11 cellular contexts compared by ENCODE assay signal in genomic region chr16:67641779-67642708, GRCh38. TPM values are rescaled to one million over a fixed set of nuclear protein-coding genes. Genes with fewer than 3 reads are reported as not detected.
DNase-seq lines count a peak whose midpoint lies in the region; ATAC-seq and TF ChIP-seq lines count a peak whose summit lies in the region.
"Had no signal": no experiment of that assay in that cellular context is flagged by ENCODE, and none has a peak within 500 bp of the region (broad histone marks: within the 10 kb centered on the region; RNA-seq: fewer than 3 reads in every experiment).

No MANE protein-coding gene starts in this region.

- ATAC-seq in HG03045 (IDR thresholded peaks at IDR 0.05; ENCODE audit: unreplicated experiment), result no peak
- ATAC-seq in activated CD4-positive, CD25-positive, alpha-beta regulatory T cell treated with anti-CD3 and anti-CD28 coated beads, Interleukin-2, amount 50 U/mL, for 24 hours, result no peak
- ATAC-seq in WTC11, result no peak

- H3K4me3 ChIP-seq in BLaER1, result no peak overlapping the region
- H3K4me3 ChIP-seq: vagina had no signal

- DNase-seq in NCI-H446 treated with DMSO at 0.1 percent for 48 hours (lab: John Stamatoyannopoulos, UW) (peak; percentile 66), epidermal melanocyte (ENCODE audit: insufficient read length, low spot score) (peak; percentile 16), middle frontal gyrus (ENCODE audit: extremely low spot score, low spot score) (peak; percentile 42), kidney glomerular epithelial cell (lab: John Stamatoyannopoulos, UW) (no peak), WTC11 (ENCODE audit: low spot score) (no peak)
- DNase-seq: Calu3 had no signal

- no peak for TF ChIP-seq CTCF in WTC11 (IDR thresholded peaks at IDR 0.05)

- no peaks in the 10 kb centered on the region for H4K20me1 ChIP-seq in BLaER1

- peaks cover 21% of the 10 kb centered on the region for H3K36me3 Mint-ChIP-seq in WTC11
- H3K36me3 Mint-ChIP-seq: activated naive CD8-positive, alpha-beta T cell had no signal

- no peaks in the 10 kb centered on the region for H3K9me3 Mint-ChIP-seq in WTC11

- H3K36me3 ChIP-seq in BLaER1, result peaks cover 44% of the 10 kb centered on the region

- H3K27ac ChIP-seq in BLaER1, result peak overlapping the region; percentile 8; the same call in 1 of the 2 replicates
- H3K27ac ChIP-seq: vagina had no signal

- H3K27ac Mint-ChIP-seq in WTC11, result no peak overlapping the region
- H3K27ac Mint-ChIP-seq: activated naive CD8-positive, alpha-beta T cell had no signal

- CTCF ChIA-PET in WTC11 (lab: Charles Lee), result interaction anchor here (0.7 to 9.6 kb wide), 7 partner anchors 19 to 121 kb away, joined by 3 to 197 read pairs (median 4); partner anchors contain the start of genes ACD and PARD6A

- peaks cover 54% of the 10 kb centered on the region for H3K4me1 ChIP-seq in BLaER1

- H3K4me3 Mint-ChIP-seq in WTC11, result no peak overlapping the region
- H3K4me3 Mint-ChIP-seq: activated naive CD8-positive, alpha-beta T cell had no signal

- peak overlapping the region; percentile 15 for H3K4me2 ChIP-seq in BLaER1

- POLR2A ChIA-PET in WTC11 (lab: Charles Lee), result interaction anchor here (1.1 kb wide), 1 partner anchor 80 kb away, joined by 3 read pairs; no protein-coding TSS in a partner anchor

- H3K9me3 ChIP-seq in BLaER1, result no peaks in the 10 kb centered on the region
- H3K9me3 ChIP-seq: vagina had no signal

- 0 out of 2 replicates have a peak overlapping the region, but pooled peaks have one; percentile 3 for H3K9ac ChIP-seq in BLaER1

- no peaks in the 10 kb centered on the region for H3K27me3 ChIP-seq in BLaER1

- H3K4me1 Mint-ChIP-seq in WTC11, result no peaks in the 10 kb centered on the region; the same call in 1 of the 2 replicates

- peaks cover 26% of the 10 kb centered on the region for H3K27me3 Mint-ChIP-seq in WTC11 (ENCODE audit: low read depth)
- H3K27me3 Mint-ChIP-seq: activated naive CD8-positive, alpha-beta T cell had no signal

TF ChIP-seq in WTC11, 78 proteins besides CTCF, POLR2A, EP300 and RAD21 (continues in another document):
- TF ChIP-seq STAT6 (CRISPR knock-in tag; conservative IDR thresholded peaks at IDR 0.05; ENCODE audit: low read depth), result no peak
- TF ChIP-seq, protein P1, sequence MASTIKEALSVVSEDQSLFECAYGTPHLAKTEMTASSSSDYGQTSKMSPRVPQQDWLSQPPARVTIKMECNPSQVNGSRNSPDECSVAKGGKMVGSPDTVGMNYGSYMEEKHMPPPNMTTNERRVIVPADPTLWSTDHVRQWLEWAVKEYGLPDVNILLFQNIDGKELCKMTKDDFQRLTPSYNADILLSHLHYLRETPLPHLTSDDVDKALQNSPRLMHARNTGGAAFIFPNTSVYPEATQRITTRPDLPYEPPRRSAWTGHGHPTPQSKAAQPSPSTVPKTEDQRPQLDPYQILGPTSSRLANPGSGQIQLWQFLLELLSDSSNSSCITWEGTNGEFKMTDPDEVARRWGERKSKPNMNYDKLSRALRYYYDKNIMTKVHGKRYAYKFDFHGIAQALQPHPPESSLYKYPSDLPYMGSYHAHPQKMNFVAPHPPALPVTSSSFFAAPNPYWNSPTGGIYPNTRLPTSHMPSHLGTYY (CRISPR knock-in tag; IDR thresholded peaks at IDR 0.05), result no peak
- no peak for TF ChIP-seq ZNF121 (CRISPR knock-in tag; IDR thresholded peaks at IDR 0.05)
- TF ChIP-seq ZNF423 (CRISPR knock-in tag; IDR thresholded peaks at IDR 0.05), result no peak
- no peak for TF ChIP-seq ZNF396 (CRISPR knock-in tag; IDR thresholded peaks at IDR 0.05; ENCODE audit: borderline replicate concordance)
- no peak for TF ChIP-seq ELF4 (CRISPR knock-in tag; IDR thresholded peaks at IDR 0.05; ENCODE audit: low read depth)
- no peak for TF ChIP-seq CBFB (CRISPR knock-in tag; IDR thresholded peaks at IDR 0.05; ENCODE audit: low read depth)
- no peak for TF ChIP-seq TCF7 (CRISPR knock-in tag; IDR thresholded peaks at IDR 0.05; ENCODE audit: low read depth)
- no peak for TF ChIP-seq NFATC4 (CRISPR knock-in tag; IDR thresholded peaks at IDR 0.05)
- TF ChIP-seq, protein P2, sequence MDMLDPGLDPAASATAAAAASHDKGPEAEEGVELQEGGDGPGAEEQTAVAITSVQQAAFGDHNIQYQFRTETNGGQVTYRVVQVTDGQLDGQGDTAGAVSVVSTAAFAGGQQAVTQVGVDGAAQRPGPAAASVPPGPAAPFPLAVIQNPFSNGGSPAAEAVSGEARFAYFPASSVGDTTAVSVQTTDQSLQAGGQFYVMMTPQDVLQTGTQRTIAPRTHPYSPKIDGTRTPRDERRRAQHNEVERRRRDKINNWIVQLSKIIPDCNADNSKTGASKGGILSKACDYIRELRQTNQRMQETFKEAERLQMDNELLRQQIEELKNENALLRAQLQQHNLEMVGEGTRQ (CRISPR knock-in tag; IDR thresholded peaks at IDR 0.05), result no peak
- TF ChIP-seq, protein P3, sequence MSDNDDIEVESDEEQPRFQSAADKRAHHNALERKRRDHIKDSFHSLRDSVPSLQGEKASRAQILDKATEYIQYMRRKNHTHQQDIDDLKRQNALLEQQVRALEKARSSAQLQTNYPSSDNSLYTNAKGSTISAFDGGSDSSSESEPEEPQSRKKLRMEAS (CRISPR knock-in tag; IDR thresholded peaks at IDR 0.05), result no peak
- TF ChIP-seq, protein P4, sequence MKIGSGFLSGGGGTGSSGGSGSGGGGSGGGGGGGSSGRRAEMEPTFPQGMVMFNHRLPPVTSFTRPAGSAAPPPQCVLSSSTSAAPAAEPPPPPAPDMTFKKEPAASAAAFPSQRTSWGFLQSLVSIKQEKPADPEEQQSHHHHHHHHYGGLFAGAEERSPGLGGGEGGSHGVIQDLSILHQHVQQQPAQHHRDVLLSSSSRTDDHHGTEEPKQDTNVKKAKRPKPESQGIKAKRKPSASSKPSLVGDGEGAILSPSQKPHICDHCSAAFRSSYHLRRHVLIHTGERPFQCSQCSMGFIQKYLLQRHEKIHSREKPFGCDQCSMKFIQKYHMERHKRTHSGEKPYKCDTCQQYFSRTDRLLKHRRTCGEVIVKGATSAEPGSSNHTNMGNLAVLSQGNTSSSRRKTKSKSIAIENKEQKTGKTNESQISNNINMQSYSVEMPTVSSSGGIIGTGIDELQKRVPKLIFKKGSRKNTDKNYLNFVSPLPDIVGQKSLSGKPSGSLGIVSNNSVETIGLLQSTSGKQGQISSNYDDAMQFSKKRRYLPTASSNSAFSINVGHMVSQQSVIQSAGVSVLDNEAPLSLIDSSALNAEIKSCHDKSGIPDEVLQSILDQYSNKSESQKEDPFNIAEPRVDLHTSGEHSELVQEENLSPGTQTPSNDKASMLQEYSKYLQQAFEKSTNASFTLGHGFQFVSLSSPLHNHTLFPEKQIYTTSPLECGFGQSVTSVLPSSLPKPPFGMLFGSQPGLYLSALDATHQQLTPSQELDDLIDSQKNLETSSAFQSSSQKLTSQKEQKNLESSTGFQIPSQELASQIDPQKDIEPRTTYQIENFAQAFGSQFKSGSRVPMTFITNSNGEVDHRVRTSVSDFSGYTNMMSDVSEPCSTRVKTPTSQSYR (CRISPR knock-in tag; IDR thresholded peaks at IDR 0.05), result no peak
- TF ChIP-seq AR (CRISPR knock-in tag; IDR thresholded peaks at IDR 0.05), result no peak
- TF ChIP-seq ZNF138 (CRISPR knock-in tag; conservative IDR thresholded peaks at IDR 0.05), result no peak
- TF ChIP-seq CREB1 (CRISPR knock-in tag; IDR thresholded peaks at IDR 0.05), result no peak
- TF ChIP-seq, protein P5, sequence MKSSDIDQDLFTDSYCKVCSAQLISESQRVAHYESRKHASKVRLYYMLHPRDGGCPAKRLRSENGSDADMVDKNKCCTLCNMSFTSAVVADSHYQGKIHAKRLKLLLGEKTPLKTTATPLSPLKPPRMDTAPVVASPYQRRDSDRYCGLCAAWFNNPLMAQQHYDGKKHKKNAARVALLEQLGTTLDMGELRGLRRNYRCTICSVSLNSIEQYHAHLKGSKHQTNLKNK (CRISPR knock-in tag; IDR thresholded peaks at IDR 0.05), result no peak

RNA-seq across cellular contexts. Expression of gene CARMIL2, which starts 2.9 kb away (rescaled TPM):
- 33.3 to 42.3 TPM (median 38.3 TPM) in 3 replicates for total RNA-seq in WTC11 (2021)

RNA-seq across cellular contexts. Expression of gene ACD, which starts 18.0 kb away (rescaled TPM):
- total RNA-seq in WTC11 (2021), result 38.1 to 41.3 TPM (median 40.7 TPM) in 3 replicates

RNA-seq across cellular contexts. Expression of gene PARD6A, which starts 18.7 kb away (rescaled TPM):
- total RNA-seq in WTC11 (2021), result 17.1 to 18.5 TPM (median 17.4 TPM) in 3 replicates

RNA-seq across cellular contexts. Expression of gene ENKD1, which starts 24.5 kb away (rescaled TPM):
- total RNA-seq in WTC11 (2021), result 10.3 to 11.9 TPM (median 11.7 TPM) in 3 replicates

RNA-seq across cellular contexts. Expression of gene C16orf86, which starts 24.6 kb away (rescaled TPM):
- 4.1 to 5.4 TPM (median 4.9 TPM) in 3 replicates for total RNA-seq in WTC11 (2021)

Comparison
In these comparisons a context has a peak if more than half of its experiments do, and no peak if none do; other contexts are left out.
1. DNase-seq: peak in NCI-H446 treated with DMSO at 0.1 percent for 48 hours (single experiment), epidermal melanocyte (single experiment) and middle frontal gyrus (single experiment); none in kidney glomerular epithelial cell (single experiment) and WTC11 (single experiment).